26 cellular contexts compared by ENCODE assay signal in genomic region chr14:94398536-94398935, GRCh38. TPM values are rescaled to one million over a fixed set of nuclear protein-coding genes. Genes with fewer than 3 reads are reported as not detected.
DNase-seq lines count a peak whose midpoint lies in the region; ATAC-seq and TF ChIP-seq lines count a peak whose summit lies in the region.
"Had no signal": no experiment of that assay in that cellular context is flagged by ENCODE, and none has a peak within 500 bp of the region (broad histone marks: within the 10 kb centered on the region; RNA-seq: fewer than 3 reads in every experiment).

No MANE protein-coding gene starts in this region.

- H3K27ac Mint-ChIP-seq in WTC11 (peak overlapping the region; percentile 54), progenitor cell of endocrine pancreas (peak overlapping the region; percentile 84)
- H3K27ac Mint-ChIP-seq: CD4-positive, CD25-positive, alpha-beta regulatory T cell had no signal

- H3K27me3 Mint-ChIP-seq in WTC11 (ENCODE audit: low read depth) (peaks cover 18% of the 10 kb centered on the region), progenitor cell of endocrine pancreas (no peaks in the 10 kb centered on the region)

- peak overlapping the region; percentile 37 for H3K4me3 ChIP-seq in HUES48 (ENCODE audit: low read depth, low read length)
- H3K4me3 ChIP-seq in iPS-18a (ENCODE audit: low read length) = peak overlapping the region; percentile 29
- H3K4me3 ChIP-seq: BLaER1, SJSA1 had no signal

- H3K9me3 ChIP-seq in HUES48 (ENCODE audit: control insufficient read depth, insufficient read depth, low read length) (no peaks in the 10 kb centered on the region), iPS-18a (ENCODE audit: control insufficient read depth, low read depth, low read length) (no peaks in the 10 kb centered on the region)
- H3K9me3 ChIP-seq: BLaER1, SJSA1 had no signal

- H3K4me1 Mint-ChIP-seq in WTC11 = peaks cover 56% of the 10 kb centered on the region
- peaks cover 66% of the 10 kb centered on the region for H3K4me1 Mint-ChIP-seq in progenitor cell of endocrine pancreas (ENCODE audit: low read depth)

- intact Hi-C loops in posterior cingulate gyrus (cut with DNase I) = no loop called here

- no peak for DNase-seq in WTC11 (ENCODE audit: low spot score)
- no peak for DNase-seq in progenitor cell of endocrine pancreas (ENCODE audit: low spot score, unreplicated experiment)
- DNase-seq in posterior cingulate gyrus = no peak
- no peak for DNase-seq in occipital lobe (lab: John Stamatoyannopoulos, UW)
- DNase-seq in stimulated activated CD4-positive, alpha-beta T cell treated with anti-CD3 and anti-CD28 coated beads, Interleukin-2, amount 100 ng/mL, for 24 hours = no peak
- DNase-seq in amygdala (lab: John Stamatoyannopoulos, UW) = no peak
- DNase-seq: CD4-positive, CD25-positive, alpha-beta regulatory T cell; IMR-90; KG1; MM.1S; NCI-H1048; NCI-H1417; NCI-H1694; NCI-H2029 treated with DMSO at 0.1 percent for 48 hours; NCI-H226; NCI-H510A; NCI-H69; Right ventricle myocardium superior; RPMI8226 had no signal

- H3K9ac ChIP-seq in HUES48 (ENCODE audit: low read depth, low read length) = no peak overlapping the region
- H3K9ac ChIP-seq in iPS-18a (ENCODE audit: low read length) = no peak overlapping the region
- H3K9ac ChIP-seq: BLaER1 had no signal

- no peak for ATAC-seq in WTC11
- ATAC-seq: HCT116 had no signal

- H3K36me3 Mint-ChIP-seq in WTC11 = no peaks in the 10 kb centered on the region
- no peaks in the 10 kb centered on the region for H3K36me3 Mint-ChIP-seq in progenitor cell of endocrine pancreas (ENCODE audit: insufficient read depth)
- H3K36me3 Mint-ChIP-seq: CD4-positive, CD25-positive, alpha-beta regulatory T cell had no signal

- H3K9me3 Mint-ChIP-seq in WTC11 (peaks cover 3% of the 10 kb centered on the region; the same call in 1 of the 2 replicates), progenitor cell of endocrine pancreas (ENCODE audit: low read depth) (no peaks in the 10 kb centered on the region)
- H3K9me3 Mint-ChIP-seq: CD4-positive, CD25-positive, alpha-beta regulatory T cell had no signal

- H3K27ac ChIP-seq in HUES48 (ENCODE audit: low read depth, low read length) = peak overlapping the region; percentile 81
- H3K27ac ChIP-seq in iPS-18a (ENCODE audit: low read length) = no peak overlapping the region
- H3K27ac ChIP-seq: BLaER1, HL-60, SJSA1 had no signal

- H3K36me3 ChIP-seq in HUES48 (ENCODE audit: control insufficient read depth, insufficient read depth, low read length) = no peaks in the 10 kb centered on the region
- H3K36me3 ChIP-seq in iPS-18a (ENCODE audit: control insufficient read depth, low read depth, low read length) = no peaks in the 10 kb centered on the region
- H3K36me3 ChIP-seq: BLaER1, SJSA1 had no signal

- POLR2A ChIA-PET in WTC11 (lab: Charles Lee) = no interaction called here

- TF ChIP-seq CTCF in WTC11 (IDR thresholded peaks at IDR 0.05) (no peak), progenitor cell of endocrine pancreas (IDR thresholded peaks at IDR 0.05; ENCODE audit: unreplicated experiment) (no peak)

- H3K4me3 Mint-ChIP-seq in WTC11 (peak overlapping the region; percentile 36), progenitor cell of endocrine pancreas (ENCODE audit: low read depth) (no peak overlapping the region)
- H3K4me3 Mint-ChIP-seq: CD4-positive, CD25-positive, alpha-beta regulatory T cell had no signal

- CTCF ChIA-PET in WTC11 (lab: Charles Lee) = no interaction called here

- no peaks in the 10 kb centered on the region for H3K27me3 ChIP-seq in HUES48 (ENCODE audit: control insufficient read depth, insufficient read depth, low read length)
- H3K27me3 ChIP-seq in iPS-18a (ENCODE audit: control insufficient read depth, insufficient read depth, low read length) = no peaks in the 10 kb centered on the region
- H3K27me3 ChIP-seq: BLaER1, SJSA1 had no signal

- H3K4me1 ChIP-seq in HUES48 (ENCODE audit: control insufficient read depth, insufficient read depth, low read length) = peaks cover 56% of the 10 kb centered on the region
- H3K4me1 ChIP-seq in iPS-18a (ENCODE audit: control insufficient read depth, low read depth, low read length) = peaks cover 34% of the 10 kb centered on the region
- H3K4me1 ChIP-seq: BLaER1 had no signal

TF ChIP-seq in WTC11, 78 proteins besides CTCF, POLR2A, EP300 and RAD21:
- no peak for TF ChIP-seq ETV6 (CRISPR knock-in tag; IDR thresholded peaks at IDR 0.05)
- TF ChIP-seq NFYB (CRISPR knock-in tag; conservative IDR thresholded peaks at IDR 0.05; ENCODE audit: low read depth) = no peak
- no peak for TF ChIP-seq E2F4 (CRISPR knock-in tag; IDR thresholded peaks at IDR 0.05; ENCODE audit: borderline replicate concordance, low read depth)
- TF ChIP-seq MYBL2 (CRISPR knock-in tag; IDR thresholded peaks at IDR 0.05) = no peak
- TF ChIP-seq SMAD3 (CRISPR knock-in tag; IDR thresholded peaks at IDR 0.05; ENCODE audit: borderline replicate concordance) = no peak

RNA-seq across cellular contexts. Expression of gene SERPINA1, which starts 10.1 kb away (rescaled TPM):
- 5.1 to 7.2 TPM (median 6.8 TPM) in 3 replicates for total RNA-seq in WTC11 (2021)
- total RNA-seq in progenitor cell of endocrine pancreas = 411 and 431 TPM in 2 replicates
- total RNA-seq in occipital lobe = 1.4 TPM
- total RNA-seq: CD4-positive, CD25-positive, alpha-beta regulatory T cell had no signal

RNA-seq across cellular contexts. Expression of gene SERPINA2, which starts 32.0 kb away (rescaled TPM):
- total RNA-seq in WTC11 (2021) (not detected in 3 replicates), progenitor cell of endocrine pancreas (not detected in 2 replicates), occipital lobe (not detected)
- total RNA-seq: CD4-positive, CD25-positive, alpha-beta regulatory T cell; H4; IMR-90; Right ventricle myocardium superior; SJSA1 had no signal

RNA-seq across cellular contexts. Expression of gene SERPINA11, which starts 54.1 kb away (rescaled TPM):
- 0.34 to 0.53 TPM (median 0.46 TPM) in 3 replicates for total RNA-seq in WTC11 (2021)
- total RNA-seq in progenitor cell of endocrine pancreas = 0.47 and 0.89 TPM in 2 replicates
- total RNA-seq in occipital lobe = not detected
- total RNA-seq: CD4-positive, CD25-positive, alpha-beta regulatory T cell; H4; IMR-90; Right ventricle myocardium superior; SJSA1 had no signal

Comparison
In these comparisons a context has a peak if more than half of its experiments do, and no peak if none do; other contexts are left out.
1. RNA of gene SERPINA1, which starts 10.1 kb away (total RNA-seq): 411 to 431 TPM in progenitor cell of endocrine pancreas; 5.1 to 7.2 TPM in WTC11 and 1.4 TPM in occipital lobe (single experiment); every median in the first group is over 10 times any median in the second.